ENCODE assay signal across 16 cellular contexts in the genomic region with DNA sequence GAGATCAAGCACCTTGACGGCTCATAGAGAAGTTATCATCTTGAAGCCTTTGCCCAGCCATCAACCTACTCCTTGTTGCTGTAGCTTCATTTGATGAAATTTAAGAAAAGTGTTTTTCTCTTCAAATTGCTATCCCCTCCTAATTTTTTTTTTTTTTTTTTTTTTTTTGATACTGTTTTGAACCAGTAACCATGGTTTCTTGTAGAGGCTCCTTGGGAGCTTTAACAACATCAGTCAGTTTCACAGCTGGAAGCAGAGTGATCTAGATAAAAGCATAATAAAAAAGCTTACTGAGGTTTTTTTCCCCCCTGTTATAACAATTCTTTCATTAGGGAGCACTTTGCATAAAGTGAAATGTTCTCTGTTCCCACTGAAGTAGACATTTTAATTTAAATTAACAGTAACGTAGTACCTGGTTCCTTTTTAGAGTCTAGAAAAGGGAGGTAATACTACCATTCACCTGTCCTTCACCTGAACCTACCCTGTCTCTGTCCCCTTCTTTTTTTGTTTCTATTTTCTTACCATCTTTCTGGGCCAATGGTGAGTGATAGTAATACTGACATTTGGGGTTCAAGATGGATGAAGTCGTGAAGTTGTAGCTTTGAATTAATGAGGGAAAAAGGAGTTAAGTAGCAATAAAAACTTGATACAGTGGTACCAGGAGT.
A peak's percentile ranks its signal among the peaks of the same experiment; 100 is the strongest.
DNase-seq lines count a peak whose midpoint lies in the region; ATAC-seq, FAIRE-seq and TF ChIP-seq lines count a peak whose summit lies in the region.
"Had no signal": no experiment of that assay in that cellular context is flagged by ENCODE, and none has a peak within 500 bp of the region (broad histone marks: within the 10 kb centered on the region; RNA-seq: fewer than 3 reads in every experiment).

No MANE protein-coding gene starts in this region.

- no peaks in the 10 kb centered on the region for H3K9me3 Mint-ChIP-seq in GM23338
- H3K9me3 Mint-ChIP-seq: CD8-positive, alpha-beta memory T cell had no signal

- in situ Hi-C loops in brain microvascular endothelial cell (cut with HindIII; ENCODE audit: low pct_ligation_motif_present, low sequenced_read_pairs) = no loop called here

- WGBS in H1 (ENCODE audit: extremely low coverage in 1 of 2, insufficient coverage in 1 of 2, insufficient read length in 1 of 2, insufficient replicate concordance in 2 of 2, low coverage in 1 of 2, low lambda C conversion rate in 2 of 2, missing lambda C conversion rate in 1 of 2), 2 experiments = 76% methylated on average over 3 of the region's 3 CpGs; no CpG with 5 or more reads in 1 of the 2 experiments
- whole genome bisulfite sequencing in mesendoderm (ENCODE audit: extremely low coverage, insufficient coverage, low lambda C conversion rate) = no CpG with 5 or more reads among the region's 3 CpGs

- DNase-seq in GM23338 (ENCODE audit: low spot score) (peak; percentile 56), HEK293T (ENCODE audit: extremely low spot score) (peak; percentile 34), H1 (ENCODE audit: low read depth in 1 of 2, low spot score in 2 of 2) (no peak), mesendoderm (peak; percentile 74), brain microvascular endothelial cell (no peak), HTR-8/SVneo (ENCODE audit: insufficient read length, low spot score) (no peak)
- DNase-seq: Caco-2; CD8-positive, alpha-beta memory T cell; DND-41; GDM1; GOT3 had no signal

- H3K36me3 ChIP-seq in GM23338 (ENCODE audit: insufficient read depth) (no peaks in the 10 kb centered on the region), H1 (ENCODE audit: control insufficient read depth in 2 of 4, insufficient read depth in 4 of 4, low read length in 3 of 4) (no peaks in the 10 kb centered on the region), mesendoderm (ENCODE audit: control insufficient read depth, insufficient read depth, low read length) (no peaks in the 10 kb centered on the region), brain microvascular endothelial cell (replicated peaks) (no peaks in the 10 kb centered on the region)
- H3K36me3 ChIP-seq: BLaER1 had no signal

- CTCF ChIA-PET in HEK293T (lab: Yijun Ruan, JAX) = no interaction called here
- CTCF ChIA-PET in H1 (lab: Charles Lee; ENCODE audit: partially characterized antibody) = interaction anchor here (0.7 to 2.7 kb wide), 7 partner anchors 13 to 286 kb away, joined by 3 to 10 read pairs (median 3); no protein-coding TSS in a partner anchor

- H3K27ac Mint-ChIP-seq in GM23338 = peak overlapping the region; percentile 6; the same call in 1 of the 2 replicates
- H3K27ac Mint-ChIP-seq: CD8-positive, alpha-beta memory T cell had no signal

- H3K27ac ChIP-seq in GM23338 (ENCODE audit: low read depth) (peak overlapping the region; percentile 18; the same call in 1 of the 2 replicates), H1 (ENCODE audit: low read depth, low read length) (no peak overlapping the region), mesendoderm (ENCODE audit: low read depth, low read length) (no peak overlapping the region), brain microvascular endothelial cell (no peak overlapping the region)
- H3K27ac ChIP-seq: BLaER1 had no signal

- H3K27me3 Mint-ChIP-seq in GM23338 (ENCODE audit: insufficient read depth, low read depth, poor library complexity) = no peaks in the 10 kb centered on the region
- H3K27me3 Mint-ChIP-seq: CD8-positive, alpha-beta memory T cell had no signal

- no peak overlapping the region for H3K14ac ChIP-seq in H1 (ENCODE audit: insufficient read length)

- H3K4ac ChIP-seq in H1 (replicated peaks; ENCODE audit: insufficient read length, low read depth, low read length) = no peak overlapping the region
- H3K4ac ChIP-seq in mesendoderm (ENCODE audit: low read depth, low read length) = no peak overlapping the region

- no peaks in the 10 kb centered on the region; the same call in 1 of the 2 replicates for H3K23me2 ChIP-seq in H1 (ENCODE audit: low read depth, low read length)

- no peaks in the 10 kb centered on the region for H3K9me2 ChIP-seq in GM23338 (ENCODE audit: insufficient read depth)

- H2BK5ac ChIP-seq in H1 (ENCODE audit: low read depth, low read length) (no peak overlapping the region), mesendoderm (ENCODE audit: low read length) (no peak overlapping the region)

- H3K23ac ChIP-seq in H1 (ENCODE audit: insufficient read length) (no peak overlapping the region), mesendoderm (ENCODE audit: low read length) (no peak overlapping the region)

- no peak for TF ChIP-seq RAD21 in H1 (IDR thresholded peaks at IDR 0.05 in 1 of 2, conservative IDR thresholded peaks at IDR 0.05 in 1 of 2; ENCODE audit: low read depth in 2 of 2, low read length in 2 of 2)

- no peak overlapping the region; the same call in 1 of the 2 replicates for H2BK12ac ChIP-seq in H1 (ENCODE audit: low read depth, low read length)

- H2AFZ ChIP-seq in GM23338 (no peak overlapping the region), H1 (ENCODE audit: low read length) (no peak overlapping the region)

- H2BK120ac ChIP-seq in H1 (replicated peaks; ENCODE audit: low read depth, low read length) (no peak overlapping the region), mesendoderm (ENCODE audit: low read depth, low read length) (no peak overlapping the region)

- H2BK20ac ChIP-seq in H1 (ENCODE audit: low read length) = no peak overlapping the region

- no peak overlapping the region for H3K9ac ChIP-seq in H1 (replicated peaks in 1 of 4; ENCODE audit: extremely low read depth in 1 of 4, low read depth in 3 of 4, low read length in 3 of 4)
- H3K9ac ChIP-seq in mesendoderm (ENCODE audit: low read length) = no peak overlapping the region
- H3K9ac ChIP-seq: BLaER1 had no signal

- H3K4me2 ChIP-seq in GM23338 (no peak overlapping the region), H1 (ENCODE audit: insufficient read depth in 1 of 2, low read depth in 2 of 2, low read length in 2 of 2) (no peak overlapping the region), mesendoderm (ENCODE audit: low read length) (no peak overlapping the region)
- H3K4me2 ChIP-seq: BLaER1 had no signal

- no peaks in the 10 kb centered on the region for H3K36me3 Mint-ChIP-seq in GM23338 (ENCODE audit: low read depth)

- no peak overlapping the region for H4K91ac ChIP-seq in H1 (replicated peaks; ENCODE audit: insufficient read length, low read length)

- ATAC-seq in GM23338 (peak; percentile 68), HG03342 (IDR thresholded peaks at IDR 0.05; ENCODE audit: unreplicated experiment) (no peak)
- ATAC-seq: HCT116, K562 had no signal

- FAIRE-seq in H1 (lab: Jason Lieb, UNC) (no peak), HTR-8/SVneo (lab: Jason Lieb, UNC) (no peak)
- FAIRE-seq: A204.1 had no signal

- no peaks in the 10 kb centered on the region for H3K27me3 ChIP-seq in GM23338 (ENCODE audit: insufficient read depth)
- no peaks in the 10 kb centered on the region for H3K27me3 ChIP-seq in H1 (replicated peaks in 1 of 4; ENCODE audit: control insufficient read depth in 3 of 4, extremely low read depth in 1 of 4, insufficient read depth in 3 of 4, low read length in 3 of 4)
- no peaks in the 10 kb centered on the region for H3K27me3 ChIP-seq in mesendoderm (ENCODE audit: insufficient read depth, low read length, poor library complexity)
- H3K27me3 ChIP-seq in brain microvascular endothelial cell (replicated peaks) = no peaks in the 10 kb centered on the region
- H3K27me3 ChIP-seq: BLaER1 had no signal

- H3K18ac ChIP-seq in H1 (ENCODE audit: extremely low read depth, low read length) (no peak overlapping the region), mesendoderm (ENCODE audit: low read length) (no peak overlapping the region)

- no peak overlapping the region for H3K56ac ChIP-seq in H1 (replicated peaks; ENCODE audit: insufficient read length, low read depth, low read length)
- H3K56ac ChIP-seq in mesendoderm (ENCODE audit: low read length) = no peak overlapping the region

- no peak overlapping the region for H2AK5ac ChIP-seq in H1 (ENCODE audit: low read depth, low read length)
- no peak overlapping the region for H2AK5ac ChIP-seq in mesendoderm (ENCODE audit: low read length)

- H3K4me1 Mint-ChIP-seq in GM23338 = peaks cover 9% of the 10 kb centered on the region; the same call in 2 of the 3 replicates

- no peak overlapping the region for H2BK15ac ChIP-seq in H1 (ENCODE audit: low read length)
- no peak overlapping the region for H2BK15ac ChIP-seq in mesendoderm (replicated peaks; ENCODE audit: low read depth)

- TF ChIP-seq CTCF in GM23338 (conservative IDR thresholded peaks at IDR 0.05; ENCODE audit: low read depth in 2 of 2) (no peak), H1 (IDR thresholded peaks at IDR 0.05; ENCODE audit: control extremely low read depth in 1 of 3, insufficient read depth in 1 of 3, low read depth in 1 of 3, low read length in 3 of 3) (no peak), brain microvascular endothelial cell (IDR thresholded peaks at IDR 0.05; ENCODE audit: low read depth, low read length, missing control alignments) (no peak)

- TF ChIP-seq EP300 in H1 (IDR thresholded peaks at IDR 0.05; ENCODE audit: borderline replicate concordance in 1 of 2, low read depth in 2 of 2, low read length in 2 of 2) = 0 out of 3 replicates have a peak, but pooled peaks of 1 of the 2 experiments have one; percentile 30

- H3K4me1 ChIP-seq in GM23338 (ENCODE audit: insufficient read depth) (no peaks in the 10 kb centered on the region; the same call in 1 of the 2 replicates), H1 (replicated peaks in 1 of 4; ENCODE audit: control insufficient read depth in 3 of 4, insufficient read depth in 4 of 4, low read length in 3 of 4) (peaks cover 0 to 4% (median 2%) of the 10 kb centered on the region in 4 experiments; a peak in 3 of 7 replicates), mesendoderm (ENCODE audit: control insufficient read depth, low read depth, low read length) (peaks cover 3% of the 10 kb centered on the region)
- H3K4me1 ChIP-seq: BLaER1 had no signal

- H4K20me1 ChIP-seq in GM23338 (replicated peaks; ENCODE audit: insufficient read depth) = no peaks in the 10 kb centered on the region
- H4K20me1 ChIP-seq in H1 (replicated peaks in 1 of 2; ENCODE audit: control insufficient read depth in 1 of 2, insufficient read depth in 2 of 2, low read length in 2 of 2) = no peaks in the 10 kb centered on the region
- H4K20me1 ChIP-seq: BLaER1 had no signal

- no peaks in the 10 kb centered on the region for H3F3A ChIP-seq in GM23338 (replicated peaks; ENCODE audit: low read depth)

- H3K79me1 ChIP-seq in H1 (ENCODE audit: low read depth, low read length) = peaks cover 2% of the 10 kb centered on the region; the same call in 1 of the 2 replicates
- H3K79me1 ChIP-seq in mesendoderm (ENCODE audit: low read length) = no peaks in the 10 kb centered on the region

- no peak for TF ChIP-seq POLR2A in H1 (IDR thresholded peaks at IDR 0.05; ENCODE audit: control extremely low read depth in 1 of 2, low read depth in 2 of 2, low read length in 2 of 2)

- no peak overlapping the region for H3K4me3 Mint-ChIP-seq in GM23338
- H3K4me3 Mint-ChIP-seq: CD8-positive, alpha-beta memory T cell had no signal

- POLR2A ChIA-PET in HEK293T (lab: Yijun Ruan, JAX) = no interaction called here
- POLR2A ChIA-PET in H1 (lab: Charles Lee; ENCODE audit: partially characterized antibody) = interaction anchor here (0.7 to 2.2 kb wide), 2 partner anchors 200 to 227 kb away, joined by 3 to 7 read pairs; a partner anchor contains a TSS

- H3K9me3 ChIP-seq in H1 (ENCODE audit: insufficient read depth in 2 of 2, low read depth in 1 of 2, low read length in 1 of 2) = no peaks in the 10 kb centered on the region
- H3K9me3 ChIP-seq: BLaER1, Caco-2 had no signal

- H3K4me3 ChIP-seq in GM23338 (no peak overlapping the region), H1 (ENCODE audit: extremely low read depth in 1 of 4, insufficient read depth in 2 of 4, low read depth in 3 of 4, low read length in 4 of 4) (no peak overlapping the region), mesendoderm (ENCODE audit: low read length) (no peak overlapping the region), brain microvascular endothelial cell (ENCODE audit: low read depth, low read length) (no peak overlapping the region)
- H3K4me3 ChIP-seq: BLaER1, K562 had no signal

- H3K79me2 ChIP-seq in GM23338 (replicated peaks; ENCODE audit: insufficient read depth) (no peaks in the 10 kb centered on the region), H1 (ENCODE audit: control insufficient read depth in 1 of 2, insufficient read depth in 2 of 2, low read length in 2 of 2) (no peaks in the 10 kb centered on the region), mesendoderm (ENCODE audit: control insufficient read depth, insufficient read depth, low read length) (no peaks in the 10 kb centered on the region)

- H4K8ac ChIP-seq in H1 (ENCODE audit: extremely low read depth, insufficient read depth, low read length) (no peak overlapping the region), mesendoderm (ENCODE audit: low read depth, low read length) (no peak overlapping the region)

- H4K5ac ChIP-seq in H1 (ENCODE audit: insufficient read length, low read depth, low read length) (no peak overlapping the region), mesendoderm (ENCODE audit: low read length) (no peak overlapping the region)

Comparison
In these comparisons a context has a peak if more than half of its experiments do, and no peak if none do; other contexts are left out.
1. DNase-seq: peak in GM23338 (single experiment), HEK293T (single experiment) and mesendoderm (single experiment); none in H1 (0 of 2), brain microvascular endothelial cell (single experiment) and HTR-8/SVneo (single experiment).